Comparison of ENCODE assay signal across 18 cellular contexts in the genomic region with DNA sequence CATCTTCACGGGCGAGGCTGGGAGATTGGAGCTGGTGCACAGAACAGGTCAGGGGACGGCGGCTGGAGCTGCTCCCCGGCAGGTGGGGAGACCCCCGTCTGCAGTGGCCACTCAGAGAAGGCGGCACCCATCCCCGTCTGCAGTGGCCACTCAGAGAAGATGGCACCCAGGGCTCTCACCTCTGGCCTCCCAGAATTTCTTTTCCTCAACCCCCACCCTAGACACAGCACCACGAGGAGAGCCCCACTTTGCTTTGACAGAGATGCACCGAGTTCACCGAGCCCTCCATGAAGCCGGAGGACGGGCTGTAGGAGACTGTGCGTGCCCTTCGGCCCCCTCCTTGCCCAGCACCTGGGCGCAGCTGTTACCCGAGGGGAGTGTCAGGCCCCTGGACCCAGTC.
"Had no signal": no experiment of that assay in that cellular context is flagged by ENCODE, and none has a peak within 500 bp of the region (broad histone marks: within the 10 kb centered on the region; RNA-seq: fewer than 3 reads in every experiment).

No MANE protein-coding gene starts in this region.

- H3K27me3 ChIP-seq: foreskin keratinocyte, neutrophil, right atrium auricular region, thyroid gland, upper lobe of left lung, uterus had no signal

- H3K4me3 ChIP-seq: coronary artery, right atrium auricular region, thyroid gland, upper lobe of left lung, uterus had no signal

- H3K4me1 Mint-ChIP-seq: endodermal cell; naive thymus-derived CD4-positive, alpha-beta T cell had no signal

- H3K36me3 Mint-ChIP-seq: naive thymus-derived CD4-positive, alpha-beta T cell had no signal

- H3K9me3 ChIP-seq: neutrophil, right atrium auricular region, thyroid gland, upper lobe of left lung, uterus had no signal

- H3K4me3 Mint-ChIP-seq: endodermal cell; naive thymus-derived CD4-positive, alpha-beta T cell; nephron progenitor cell had no signal

- H3K4me1 ChIP-seq: foreskin keratinocyte, right atrium auricular region, thyroid gland, upper lobe of left lung, uterus had no signal

- H3K36me3 ChIP-seq: neutrophil, right atrium auricular region, thyroid gland, upper lobe of left lung, uterus had no signal

- ATAC-seq: foreskin keratinocyte; naive thymus-derived CD4-positive, alpha-beta T cell had no signal

- H3K27ac Mint-ChIP-seq: endodermal cell, nephron progenitor cell had no signal

- H3K27ac ChIP-seq: coronary artery, foreskin keratinocyte, neutrophil, right atrium auricular region, thyroid gland, upper lobe of left lung, uterus had no signal

- H3K9me3 Mint-ChIP-seq: endodermal cell; naive thymus-derived CD4-positive, alpha-beta T cell; nephron progenitor cell had no signal

- H3K27me3 Mint-ChIP-seq: naive thymus-derived CD4-positive, alpha-beta T cell had no signal

- DNase-seq: effector CD4-positive, alpha-beta T cell; endodermal cell; erythroblast; foreskin keratinocyte; left colon; mesendoderm; naive thymus-derived CD4-positive, alpha-beta T cell; nephron progenitor cell; stimulated activated CD4-positive, alpha-beta T cell treated with anti-CD3 and anti-CD28 coated beads, Interleukin-15, amount 100 ng/mL, for 24 hours; stimulated activated CD4-positive, alpha-beta T cell treated with anti-CD3 and anti-CD28 coated beads, Interleukin-1b, Interleukin-23, amount 100 ng/mL, for 48 hours; stimulated activated CD4-positive, alpha-beta T cell treated with anti-CD3 and anti-CD28 coated beads, Interleukin-4, amount 100 ng/mL, for 4 hours; stimulated activated naive CD4-positive, alpha-beta T cell; thyroid gland; uterus had no signal
